ENCODE assay signal across 12 cellular contexts in the genomic region with DNA sequence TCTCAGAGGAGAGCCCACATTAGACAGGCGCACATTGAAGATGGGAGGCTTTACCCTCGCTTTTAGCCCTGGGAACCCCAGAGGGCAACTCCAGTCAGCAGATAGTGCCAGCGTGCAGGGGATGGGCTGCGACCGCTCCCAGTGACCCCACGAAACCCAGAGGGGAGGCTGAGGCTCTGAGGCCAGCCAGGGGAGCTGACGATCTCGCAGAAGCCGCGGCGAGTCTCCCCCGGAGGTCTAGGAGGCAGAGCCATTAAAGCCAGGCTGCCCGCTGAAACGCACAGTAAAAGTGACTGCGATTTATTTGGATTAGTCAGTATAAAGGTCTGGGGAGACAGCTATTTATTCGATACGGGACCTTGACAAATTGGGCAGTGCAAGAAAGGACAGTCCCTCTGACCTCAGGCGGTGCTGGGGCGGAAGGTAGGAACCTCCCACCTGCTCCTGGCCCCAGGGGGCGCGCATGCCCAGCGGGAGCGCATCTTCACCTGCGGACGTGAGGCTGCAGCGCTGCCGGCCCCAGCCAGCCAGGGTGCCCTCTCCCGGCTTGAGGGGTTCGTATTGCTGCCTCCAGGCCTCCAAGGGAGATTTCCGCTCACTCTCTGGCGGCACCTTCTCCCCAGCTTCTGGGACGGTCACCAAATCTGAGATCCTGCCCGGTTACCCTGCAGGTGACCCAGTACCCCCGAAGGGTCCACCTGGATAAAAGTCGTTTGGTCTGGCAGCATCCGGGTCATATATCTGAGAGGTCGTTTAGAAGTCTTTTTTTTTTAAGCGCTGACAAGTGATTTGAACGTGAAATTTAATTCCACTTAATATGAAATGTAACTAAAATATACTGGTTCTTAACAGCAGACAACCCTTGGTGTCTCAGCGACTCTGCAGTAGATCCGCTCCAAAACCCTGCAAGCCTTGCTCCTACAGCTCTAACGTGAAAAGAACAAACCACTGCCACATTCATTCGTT. TPM values are rescaled to one million over a fixed set of nuclear protein-coding genes. Genes with fewer than 3 reads are reported as not detected.
DNase-seq lines count a peak whose midpoint lies in the region; ATAC-seq, FAIRE-seq and TF ChIP-seq lines count a peak whose summit lies in the region.
"Had no signal": no experiment of that assay in that cellular context is flagged by ENCODE, and none has a peak within 500 bp of the region (broad histone marks: within the 10 kb centered on the region; RNA-seq: fewer than 3 reads in every experiment).

No MANE protein-coding gene starts in this region.

- H3K18ac ChIP-seq in IMR-90 (ENCODE audit: low read depth, low read length) (no peak overlapping the region; the same call in 1 of the 2 replicates), H1 (ENCODE audit: extremely low read depth, low read length) (no peak overlapping the region)

- H3K9me3 ChIP-seq in IMR-90 (ENCODE audit: control insufficient read depth, insufficient read depth, low read length) (no peaks in the 10 kb centered on the region), H1 (ENCODE audit: insufficient read depth in 2 of 2, low read depth in 1 of 2, low read length in 1 of 2) (no peaks in the 10 kb centered on the region)
- H3K9me3 ChIP-seq: ovary had no signal

- H3K9me3 Mint-ChIP-seq in nephron: peaks cover 7% of the 10 kb centered on the region

- no peak for TF ChIP-seq EP300 in H1 (IDR thresholded peaks at IDR 0.05; ENCODE audit: borderline replicate concordance in 1 of 2, low read depth in 2 of 2, low read length in 2 of 2)

- H3K4me1 ChIP-seq in IMR-90 (ENCODE audit: control insufficient read depth, insufficient read depth, low read length) (no peaks in the 10 kb centered on the region), H1 (replicated peaks in 1 of 4; ENCODE audit: control insufficient read depth in 3 of 4, insufficient read depth in 4 of 4, low read length in 3 of 4) (peaks cover 0 to 9% (median 2%) of the 10 kb centered on the region in 4 experiments; a peak in 4 of 7 replicates)

- H4K8ac ChIP-seq in IMR-90 (ENCODE audit: low read depth in 2 of 2, low read length in 2 of 2): no peak overlapping the region
- H4K8ac ChIP-seq in H1 (ENCODE audit: extremely low read depth, insufficient read depth, low read length): no peak overlapping the region

- H2AK9ac ChIP-seq in IMR-90 (replicated peaks; ENCODE audit: low read depth, low read length, poor library complexity): no peak overlapping the region

- H3K4me3 ChIP-seq in IMR-90 (ENCODE audit: insufficient read depth, low read depth, low read length) (peak overlapping the region; percentile 25), H1 (ENCODE audit: extremely low read depth in 1 of 4, insufficient read depth in 2 of 4, low read depth in 3 of 4, low read length in 4 of 4) (peak overlapping the region; percentile 62 to 71 (median 65))
- H3K4me3 ChIP-seq: ovary had no signal

- no peaks in the 10 kb centered on the region for H4K20me1 ChIP-seq in IMR-90 (ENCODE audit: insufficient read depth, low read length)
- H4K20me1 ChIP-seq in H1 (replicated peaks in 1 of 2; ENCODE audit: control insufficient read depth in 1 of 2, insufficient read depth in 2 of 2, low read length in 2 of 2): no peaks in the 10 kb centered on the region

- H4K5ac ChIP-seq in IMR-90 (ENCODE audit: low read depth, low read length) (no peak overlapping the region), H1 (ENCODE audit: insufficient read length, low read depth, low read length) (no peak overlapping the region)

- H3K14ac ChIP-seq in IMR-90 (replicated peaks; ENCODE audit: low read depth, low read length): no peak overlapping the region
- no peak overlapping the region for H3K14ac ChIP-seq in H1 (ENCODE audit: insufficient read length)

- H2AFZ ChIP-seq in IMR-90 (replicated peaks; ENCODE audit: low read length, poor library complexity): peak overlapping the region; percentile 84
- peak overlapping the region; percentile 74 for H2AFZ ChIP-seq in H1 (ENCODE audit: low read length)

- no peaks in the 10 kb centered on the region for H3K36me3 Mint-ChIP-seq in nephron (ENCODE audit: low read depth)

- WGBS in IMR-90 (ENCODE audit: extremely low coverage in 2 of 2, insufficient read length in 1 of 2), 2 experiments: 36% methylated on average over 16 of the region's 43 CpGs; no CpG with 5 or more reads in 1 of the 2 experiments
- 4% methylated on average over 43 of the region's 43 CpGs; no CpG with 5 or more reads in 1 of the 2 experiments for WGBS in H1 (ENCODE audit: extremely low coverage in 1 of 2, insufficient coverage in 1 of 2, insufficient read length in 1 of 2, insufficient replicate concordance in 2 of 2, low coverage in 1 of 2, low lambda C conversion rate in 2 of 2, missing lambda C conversion rate in 1 of 2), 2 experiments

- H3K9ac ChIP-seq in IMR-90 (ENCODE audit: low read depth, low read length) (no peak overlapping the region), H1 (replicated peaks in 1 of 4; ENCODE audit: extremely low read depth in 1 of 4, low read depth in 3 of 4, low read length in 3 of 4) (peak overlapping the region in 3 of 4 experiments; percentile 25 to 34 (median 29); a peak in 3 of 7 replicates)

- TF ChIP-seq RAD21 in IMR-90 (IDR thresholded peaks at IDR 0.05; ENCODE audit: low read length) (no peak), H1 (IDR thresholded peaks at IDR 0.05 in 1 of 2, conservative IDR thresholded peaks at IDR 0.05 in 1 of 2; ENCODE audit: low read depth in 2 of 2, low read length in 2 of 2) (no peak)

- POLR2A ChIA-PET in IMR-90 (lab: Charles Lee; ENCODE audit: unreplicated experiment) (no interaction called here), H1 (lab: Charles Lee; ENCODE audit: partially characterized antibody) (interaction anchor here (0.6 to 1.1 kb wide), 3 partner anchors 35 to 645 kb away, joined by 3 to 5 read pairs (median 5); a partner anchor contains a TSS)

- no peak overlapping the region for H2AK5ac ChIP-seq in IMR-90 (ENCODE audit: low read depth, low read length)
- no peak overlapping the region for H2AK5ac ChIP-seq in H1 (ENCODE audit: low read depth, low read length)

- H4K91ac ChIP-seq in IMR-90 (ENCODE audit: insufficient read depth, low read depth, low read length) (no peak overlapping the region), H1 (replicated peaks; ENCODE audit: insufficient read length, low read length) (no peak overlapping the region)

- in situ Hi-C loops in IMR-90 (cut with MboI; ENCODE audit: low sequenced_read_pairs): no loop called here

- peak overlapping the region; percentile 78 to 86 (median 82) for H3K4me3 Mint-ChIP-seq in nephron

- H3K27ac ChIP-seq in IMR-90 (ENCODE audit: insufficient read depth, low read length) (no peak overlapping the region), H1 (ENCODE audit: low read depth, low read length) (no peak overlapping the region)
- H3K27ac ChIP-seq: ovary had no signal

- H3K36me3 ChIP-seq in IMR-90 (ENCODE audit: control insufficient read depth, insufficient read depth, low read length): no peaks in the 10 kb centered on the region
- no peaks in the 10 kb centered on the region for H3K36me3 ChIP-seq in H1 (ENCODE audit: control insufficient read depth in 2 of 4, insufficient read depth in 4 of 4, low read length in 3 of 4)
- H3K36me3 ChIP-seq: ovary had no signal

- CTCF ChIA-PET in IMR-90 (lab: Yijun Ruan, JAX): no interaction called here
- CTCF ChIA-PET in H1 (lab: Charles Lee; ENCODE audit: partially characterized antibody): interaction anchor here (0.6 to 3.2 kb wide), 12 partner anchors 14 to 286 kb away, joined by 3 to 11 read pairs (median 5); no protein-coding TSS in a partner anchor

- H2BK120ac ChIP-seq in IMR-90 (ENCODE audit: low read depth, low read length) (no peak overlapping the region), H1 (replicated peaks; ENCODE audit: low read depth, low read length) (no peak overlapping the region)

- peaks cover 7% of the 10 kb centered on the region for H3K4me1 Mint-ChIP-seq in nephron

- intact Hi-C loops in IMR-90 (cut with micrococcal nuclease) (no loop called here), sciatic nerve (cut with DNase I) (no loop called here)

- DNase-seq in D341Med (ENCODE audit: low spot score) (peak; percentile 61), IMR-90 (no peak), H1 (ENCODE audit: low read depth in 1 of 2, low spot score in 2 of 2) (peak in 1 of 2 experiments; percentile 74), HK-2 (ENCODE audit: unreplicated experiment) (no peak), sciatic nerve (ENCODE audit: low spot score) (no peak), KG1 (lab: John Stamatoyannopoulos, UW) (no peak)
- DNase-seq: activated CD8-positive, alpha-beta memory T cell treated with anti-CD3 and anti-CD28 coated beads, Interleukin-2, amount 50 U/mL, for 48 hours; ovary had no signal

- 0 out of 2 replicates have a peak, but pooled peaks have one; percentile 3 for TF ChIP-seq CTCF in IMR-90 (conservative IDR thresholded peaks at IDR 0.05; ENCODE audit: low read depth, low read length)
- no peak for TF ChIP-seq CTCF in H1 (IDR thresholded peaks at IDR 0.05; ENCODE audit: control extremely low read depth in 1 of 3, insufficient read depth in 1 of 3, low read depth in 1 of 3, low read length in 3 of 3)
- no peak for TF ChIP-seq CTCF in nephron (IDR thresholded peaks at IDR 0.05; ENCODE audit: unreplicated experiment in 3 of 3)

- H3K79me2 ChIP-seq in H1 (ENCODE audit: control insufficient read depth in 1 of 2, insufficient read depth in 2 of 2, low read length in 2 of 2): no peaks in the 10 kb centered on the region

- no peak overlapping the region for H2BK15ac ChIP-seq in IMR-90 (ENCODE audit: low read depth, low read length)
- H2BK15ac ChIP-seq in H1 (ENCODE audit: low read length): no peak overlapping the region

- no peaks in the 10 kb centered on the region for H3K9me1 ChIP-seq in IMR-90 (ENCODE audit: insufficient read depth, low read length)

- H2BK5ac ChIP-seq in IMR-90 (ENCODE audit: low read depth, low read length, poor library complexity, severe bottlenecking) (no peak overlapping the region), H1 (ENCODE audit: low read depth, low read length) (no peak overlapping the region)

- dilution Hi-C loops in IMR-90 (cut with HindIII; ENCODE audit: low sequenced_read_pairs, unreplicated experiment): no loop called here

- H3K56ac ChIP-seq in IMR-90 (ENCODE audit: extremely low read depth, insufficient read depth, low read length) (no peak overlapping the region), H1 (replicated peaks; ENCODE audit: insufficient read length, low read depth, low read length) (no peak overlapping the region)

- H3K79me1 ChIP-seq in IMR-90 (ENCODE audit: low read depth in 1 of 2, low read length in 2 of 2): no peaks in the 10 kb centered on the region
- H3K79me1 ChIP-seq in H1 (ENCODE audit: low read depth, low read length): no peaks in the 10 kb centered on the region

- H2BK12ac ChIP-seq in H1 (ENCODE audit: low read depth, low read length): no peak overlapping the region

- H3K23me2 ChIP-seq in H1 (ENCODE audit: low read depth, low read length): peaks cover 9% of the 10 kb centered on the region

- ATAC-seq in IMR-90 (ENCODE audit: low read depth) (no peak), sciatic nerve (no peak), HG02840 (IDR thresholded peaks at IDR 0.05; ENCODE audit: low FRiP score, unreplicated experiment) (no peak)

- H3K4me2 ChIP-seq in IMR-90 (ENCODE audit: low read depth, low read length) (peak overlapping the region; percentile 78), H1 (ENCODE audit: insufficient read depth in 1 of 2, low read depth in 2 of 2, low read length in 2 of 2) (peak overlapping the region; percentile 93 to 96)

- H3K27ac Mint-ChIP-seq in nephron: peak overlapping the region; percentile 39 to 80 (median 57)

- H3K27me3 ChIP-seq in IMR-90 (ENCODE audit: control insufficient read depth, insufficient read depth, low read length) (no peaks in the 10 kb centered on the region), H1 (replicated peaks in 1 of 4; ENCODE audit: control insufficient read depth in 3 of 4, extremely low read depth in 1 of 4, insufficient read depth in 3 of 4, low read length in 3 of 4) (peaks cover 2 to 34% (median 23%) of the 10 kb centered on the region in 4 experiments)
- H3K27me3 ChIP-seq: ovary had no signal

- H3K23ac ChIP-seq in IMR-90 (ENCODE audit: low read depth, low read length) (0 out of 2 replicates have a peak overlapping the region, but pooled peaks have one; percentile 42), H1 (ENCODE audit: insufficient read length) (no peak overlapping the region)

- FAIRE-seq in H1 (lab: Jason Lieb, UNC): no peak
- FAIRE-seq: G401.6 had no signal

- peaks cover 78% of the 10 kb centered on the region for H3K27me3 Mint-ChIP-seq in nephron (ENCODE audit: low read depth)

- H3K4ac ChIP-seq in IMR-90 (ENCODE audit: low read depth, low read length): no peak overlapping the region
- H3K4ac ChIP-seq in H1 (replicated peaks; ENCODE audit: insufficient read length, low read depth, low read length): no peak overlapping the region

- TF ChIP-seq POLR2A in IMR-90 (IDR thresholded peaks at IDR 0.05; ENCODE audit: low read depth, low read length) (no peak), H1 (IDR thresholded peaks at IDR 0.05; ENCODE audit: control extremely low read depth in 1 of 2, low read depth in 2 of 2, low read length in 2 of 2) (no peak)

- no TSS peak for BruUV-seq in IMR-90 (replicated peaks; lab: Mats Ljungman, UMichigan)

- H2BK20ac ChIP-seq in IMR-90 (ENCODE audit: low read depth, low read length) (peak overlapping the region; percentile 14; the same call in 1 of the 2 replicates), H1 (ENCODE audit: low read length) (no peak overlapping the region)

RNA-seq across cellular contexts. Expression of a gene that starts 34.0 kb away (rescaled TPM):
- 6.6 and 8.1 TPM in 2 replicates for total RNA-seq in IMR-90 (2012; rRNA removed)
- polyA plus RNA-seq in IMR-90 (2012; rRNA removed): 10.0 and 12.4 TPM in 2 replicates
- 9.6 and 12.2 TPM in 2 replicates for polyA plus RNA-seq in IMR-90 (2012; cell fraction: cytosol; rRNA removed)
- polyA plus RNA-seq in IMR-90 (2012; cell fraction: nucleus; rRNA removed; ENCODE audit: low replicate concordance): 10.7 and 12.0 TPM in 2 replicates
- total RNA-seq in H1 (2021; fragmentation: NEBNext Ultra II Directional; extraction: Animal tissue kit (Norgen Biotek cat#: 25700)): 0.09 TPM in 1 of 2 replicates, not detected in the other
- 0.05 and 0.06 TPM in 2 replicates for polyA plus RNA-seq in H1 (2011; rRNA removed)
- 0.09 TPM for polyA plus RNA-seq in H1 (2011; cell fraction: cytosol; rRNA removed)
- polyA plus RNA-seq in H1 (2011; cell fraction: nucleus; rRNA removed): 0.04 TPM
- polyA plus RNA-seq in H1 (2012, experiment 1 of 2): 0.05 to 0.09 TPM (median 0.08 TPM) in 3 of 4 replicates, not detected in the other
- 0.10 TPM for polyA plus RNA-seq in H1 (2012, experiment 2 of 2)
- polyA plus RNA-seq in H1 (2013, experiment 1 of 2): 0.06 TPM
- 0.06 TPM for polyA plus RNA-seq in H1 (2013, experiment 2 of 2)
- polyA minus RNA-seq in H1 (2011; rRNA and poly(A)+ RNA removed): 0.05 and 0.13 TPM in 2 replicates
- not detected for polyA minus RNA-seq in H1 (2011; cell fraction: cytosol; rRNA and poly(A)+ RNA removed)
- not detected for polyA minus RNA-seq in H1 (2011; cell fraction: nucleus; rRNA and poly(A)+ RNA removed)
- total RNA-seq in sciatic nerve: 0.80 TPM
- total RNA-seq: RPMI7951 had no signal
